1 cellular context compared by ENCODE assay signal in genomic region chr6:104859225-104860146, GRCh38.
A peak's percentile ranks its signal among the peaks of the same experiment; 100 is the strongest.
TF ChIP-seq lines count a peak whose summit lies in the region.

Gene HACE1 (minus strand): TSS chr6:104859919. CDS start chr6:104859642, 277 bp downstream.

TF ChIP-seq in HepG2, 621 proteins besides CTCF, POLR2A, EP300 and RAD21 (continued from another document and continues in another):
- TF ChIP-seq, protein P1, sequence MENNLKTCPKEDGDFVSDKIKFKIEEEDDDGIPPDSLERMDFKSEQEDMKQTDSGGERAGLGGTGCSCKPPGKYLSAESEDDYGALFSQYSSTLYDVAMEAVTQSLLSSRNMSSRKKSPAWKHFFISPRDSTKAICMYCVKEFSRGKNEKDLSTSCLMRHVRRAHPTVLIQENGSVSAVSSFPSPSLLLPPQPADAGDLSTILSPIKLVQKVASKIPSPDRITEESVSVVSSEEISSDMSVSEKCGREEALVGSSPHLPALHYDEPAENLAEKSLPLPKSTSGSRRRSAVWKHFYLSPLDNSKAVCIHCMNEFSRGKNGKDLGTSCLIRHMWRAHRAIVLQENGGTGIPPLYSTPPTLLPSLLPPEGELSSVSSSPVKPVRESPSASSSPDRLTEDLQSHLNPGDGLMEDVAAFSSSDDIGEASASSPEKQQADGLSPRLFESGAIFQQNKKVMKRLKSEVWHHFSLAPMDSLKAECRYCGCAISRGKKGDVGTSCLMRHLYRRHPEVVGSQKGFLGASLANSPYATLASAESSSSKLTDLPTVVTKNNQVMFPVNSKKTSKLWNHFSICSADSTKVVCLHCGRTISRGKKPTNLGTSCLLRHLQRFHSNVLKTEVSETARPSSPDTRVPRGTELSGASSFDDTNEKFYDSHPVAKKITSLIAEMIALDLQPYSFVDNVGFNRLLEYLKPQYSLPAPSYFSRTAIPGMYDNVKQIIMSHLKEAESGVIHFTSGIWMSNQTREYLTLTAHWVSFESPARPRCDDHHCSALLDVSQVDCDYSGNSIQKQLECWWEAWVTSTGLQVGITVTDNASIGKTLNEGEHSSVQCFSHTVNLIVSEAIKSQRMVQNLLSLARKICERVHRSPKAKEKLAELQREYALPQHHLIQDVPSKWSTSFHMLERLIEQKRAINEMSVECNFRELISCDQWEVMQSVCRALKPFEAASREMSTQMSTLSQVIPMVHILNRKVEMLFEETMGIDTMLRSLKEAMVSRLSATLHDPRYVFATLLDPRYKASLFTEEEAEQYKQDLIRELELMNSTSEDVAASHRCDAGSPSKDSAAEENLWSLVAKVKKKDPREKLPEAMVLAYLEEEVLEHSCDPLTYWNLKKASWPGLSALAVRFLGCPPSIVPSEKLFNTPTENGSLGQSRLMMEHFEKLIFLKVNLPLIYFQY (CRISPR knock-in tag; IDR thresholded peaks at IDR 0.05; ENCODE audit: borderline replicate concordance), result 0 out of 2 replicates have a peak, but pooled peaks have one; percentile 45
- TF ChIP-seq, protein P2, sequence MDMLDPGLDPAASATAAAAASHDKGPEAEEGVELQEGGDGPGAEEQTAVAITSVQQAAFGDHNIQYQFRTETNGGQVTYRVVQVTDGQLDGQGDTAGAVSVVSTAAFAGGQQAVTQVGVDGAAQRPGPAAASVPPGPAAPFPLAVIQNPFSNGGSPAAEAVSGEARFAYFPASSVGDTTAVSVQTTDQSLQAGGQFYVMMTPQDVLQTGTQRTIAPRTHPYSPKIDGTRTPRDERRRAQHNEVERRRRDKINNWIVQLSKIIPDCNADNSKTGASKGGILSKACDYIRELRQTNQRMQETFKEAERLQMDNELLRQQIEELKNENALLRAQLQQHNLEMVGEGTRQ (IDR thresholded peaks at IDR 0.05; ENCODE audit: low read depth, low read length), result no peak
- TF ChIP-seq, protein P2 (CRISPR knock-in tag; IDR thresholded peaks at IDR 0.05; ENCODE audit: borderline replicate concordance), result 0 out of 2 replicates have a peak, but pooled peaks have one; percentile 34
- TF ChIP-seq ZNF251 (CRISPR knock-in tag; IDR thresholded peaks at IDR 0.05), result no peak
- no peak for TF ChIP-seq SMYD3 (CRISPR knock-in tag; IDR thresholded peaks at IDR 0.05)
- no peak for TF ChIP-seq KDM1A (CRISPR knock-in tag; IDR thresholded peaks at IDR 0.05)
- peak; percentile 67 for TF ChIP-seq HIVEP1 (CRISPR knock-in tag; IDR thresholded peaks at IDR 0.05)
- TF ChIP-seq SNAI1 (CRISPR knock-in tag; IDR thresholded peaks at IDR 0.05; ENCODE audit: borderline replicate concordance), result 0 out of 2 replicates have a peak, but pooled peaks have one; percentile 34
- TF ChIP-seq MATR3 (CRISPR knock-in tag; IDR thresholded peaks at IDR 0.05), result no peak
- TF ChIP-seq ZFP82 (CRISPR knock-in tag; IDR thresholded peaks at IDR 0.05; ENCODE audit: borderline replicate concordance), result 0 out of 2 replicates have a peak, but pooled peaks have one; percentile 85
- TF ChIP-seq MEIS2 (CRISPR knock-in tag; IDR thresholded peaks at IDR 0.05), result no peak
- TF ChIP-seq RCOR2 (CRISPR knock-in tag; IDR thresholded peaks at IDR 0.05), result no peak
- TF ChIP-seq ZNF484 (CRISPR knock-in tag; IDR thresholded peaks at IDR 0.05; ENCODE audit: borderline replicate concordance, low read depth), result no peak
- TF ChIP-seq NR2F2 (IDR thresholded peaks at IDR 0.05; ENCODE audit: borderline replicate concordance, low read depth), result no peak
- TF ChIP-seq MAF1 (CRISPR knock-in tag; IDR thresholded peaks at IDR 0.05; ENCODE audit: borderline replicate concordance), result 0 out of 2 replicates have a peak, but pooled peaks have one; percentile 32
- TF ChIP-seq ZNF430 (CRISPR knock-in tag; IDR thresholded peaks at IDR 0.05), result no peak
- 0 out of 2 replicates have a peak, but pooled peaks have one; percentile 21 for TF ChIP-seq SIN3A (IDR thresholded peaks at IDR 0.05; ENCODE audit: borderline replicate concordance, low read depth, low read length)
- TF ChIP-seq ZNF329 (CRISPR knock-in tag; IDR thresholded peaks at IDR 0.05; ENCODE audit: low read depth), result peak; percentile 73; the same call in 1 of the 2 replicates
- TF ChIP-seq ZBTB4 (CRISPR knock-in tag; IDR thresholded peaks at IDR 0.05; ENCODE audit: borderline replicate concordance), result peak; percentile 27; the same call in 1 of the 2 replicates
- no peak for TF ChIP-seq HOXA9 (CRISPR knock-in tag; IDR thresholded peaks at IDR 0.05; ENCODE audit: borderline replicate concordance)
- TF ChIP-seq, protein P3, sequence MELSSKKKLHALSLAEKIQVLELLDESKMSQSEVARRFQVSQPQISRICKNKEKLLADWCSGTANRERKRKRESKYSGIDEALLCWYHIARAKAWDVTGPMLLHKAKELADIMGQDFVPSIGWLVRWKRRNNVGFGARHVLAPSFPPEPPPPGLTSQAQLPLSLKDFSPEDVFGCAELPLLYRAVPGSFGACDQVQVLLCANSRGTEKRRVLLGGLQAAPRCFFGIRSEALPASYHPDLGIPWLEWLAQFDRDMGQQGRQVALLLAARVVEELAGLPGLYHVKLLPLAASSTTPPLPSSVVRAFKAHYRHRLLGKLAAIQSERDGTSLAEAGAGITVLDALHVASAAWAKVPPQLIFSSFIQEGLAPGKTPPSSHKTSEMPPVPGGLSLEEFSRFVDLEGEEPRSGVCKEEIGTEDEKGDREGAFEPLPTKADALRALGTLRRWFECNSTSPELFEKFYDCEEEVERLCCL (CRISPR knock-in tag; IDR thresholded peaks at IDR 0.05; ENCODE audit: borderline replicate concordance), result no peak
- TF ChIP-seq GATAD1 (CRISPR knock-in tag; IDR thresholded peaks at IDR 0.05), result peak; percentile 78
- no peak for TF ChIP-seq KLF9 (CRISPR knock-in tag; IDR thresholded peaks at IDR 0.05; ENCODE audit: low read depth)
- 0 out of 2 replicates have a peak, but pooled peaks have one; percentile 33 for TF ChIP-seq PAXIP1 (CRISPR knock-in tag; conservative IDR thresholded peaks at IDR 0.05)
- peak; percentile 72 for TF ChIP-seq HDAC1 (CRISPR knock-in tag; IDR thresholded peaks at IDR 0.05)
- TF ChIP-seq, protein P4, sequence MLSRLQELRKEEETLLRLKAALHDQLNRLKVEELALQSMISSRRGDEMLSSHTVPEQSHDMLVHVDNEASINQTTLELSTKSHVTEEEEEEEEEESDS (CRISPR knock-in tag; IDR thresholded peaks at IDR 0.05; ENCODE audit: borderline replicate concordance), result no peak
- no peak; the same call in 1 of the 2 replicates for TF ChIP-seq ZNF513 (CRISPR knock-in tag; conservative IDR thresholded peaks at IDR 0.05)
- TF ChIP-seq KAT2B (IDR thresholded peaks at IDR 0.05; ENCODE audit: borderline replicate concordance, low read depth, low read length), result no peak
- 0 out of 2 replicates have a peak, but pooled peaks have one; percentile 50 for TF ChIP-seq TMF1 (CRISPR knock-in tag; IDR thresholded peaks at IDR 0.05; ENCODE audit: low read depth)
- TF ChIP-seq ZNF710 (CRISPR knock-in tag; IDR thresholded peaks at IDR 0.05; ENCODE audit: borderline replicate concordance), result peak; percentile 87
- TF ChIP-seq TARDBP (CRISPR knock-in tag; IDR thresholded peaks at IDR 0.05), result 0 out of 2 replicates have a peak, but pooled peaks have one; percentile 31
- no peak for TF ChIP-seq MTA3 (CRISPR knock-in tag; IDR thresholded peaks at IDR 0.05)
- TF ChIP-seq, protein P5, sequence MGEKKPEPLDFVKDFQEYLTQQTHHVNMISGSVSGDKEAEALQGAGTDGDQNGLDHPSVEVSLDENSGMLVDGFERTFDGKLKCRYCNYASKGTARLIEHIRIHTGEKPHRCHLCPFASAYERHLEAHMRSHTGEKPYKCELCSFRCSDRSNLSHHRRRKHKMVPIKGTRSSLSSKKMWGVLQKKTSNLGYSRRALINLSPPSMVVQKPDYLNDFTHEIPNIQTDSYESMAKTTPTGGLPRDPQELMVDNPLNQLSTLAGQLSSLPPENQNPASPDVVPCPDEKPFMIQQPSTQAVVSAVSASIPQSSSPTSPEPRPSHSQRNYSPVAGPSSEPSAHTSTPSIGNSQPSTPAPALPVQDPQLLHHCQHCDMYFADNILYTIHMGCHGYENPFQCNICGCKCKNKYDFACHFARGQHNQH (CRISPR knock-in tag; IDR thresholded peaks at IDR 0.05), result peak; percentile 52; the same call in 1 of the 2 replicates
- TF ChIP-seq ZNF891 (CRISPR knock-in tag; IDR thresholded peaks at IDR 0.05), result peak; percentile 82
- no peak for TF ChIP-seq ZNF781 (CRISPR knock-in tag; IDR thresholded peaks at IDR 0.05; ENCODE audit: borderline replicate concordance, not compliant biosample characterization)
- TF ChIP-seq NCOR1 (IDR thresholded peaks at IDR 0.05; ENCODE audit: borderline replicate concordance, low read length), result no peak
- no peak for TF ChIP-seq NR1H2 (CRISPR knock-in tag; IDR thresholded peaks at IDR 0.05; ENCODE audit: borderline replicate concordance, low read depth)
- peak; percentile 69; the same call in 1 of the 2 replicates for TF ChIP-seq POLR2AphosphoS5 (IDR thresholded peaks at IDR 0.05; ENCODE audit: low read depth, low read length)
- TF ChIP-seq ZNF17 (CRISPR knock-in tag; IDR thresholded peaks at IDR 0.05), result no peak
- TF ChIP-seq TBP (CRISPR knock-in tag; IDR thresholded peaks at IDR 0.05), result no peak
